Comparison of ENCODE assay signal across 8 cellular contexts in the genomic region with DNA sequence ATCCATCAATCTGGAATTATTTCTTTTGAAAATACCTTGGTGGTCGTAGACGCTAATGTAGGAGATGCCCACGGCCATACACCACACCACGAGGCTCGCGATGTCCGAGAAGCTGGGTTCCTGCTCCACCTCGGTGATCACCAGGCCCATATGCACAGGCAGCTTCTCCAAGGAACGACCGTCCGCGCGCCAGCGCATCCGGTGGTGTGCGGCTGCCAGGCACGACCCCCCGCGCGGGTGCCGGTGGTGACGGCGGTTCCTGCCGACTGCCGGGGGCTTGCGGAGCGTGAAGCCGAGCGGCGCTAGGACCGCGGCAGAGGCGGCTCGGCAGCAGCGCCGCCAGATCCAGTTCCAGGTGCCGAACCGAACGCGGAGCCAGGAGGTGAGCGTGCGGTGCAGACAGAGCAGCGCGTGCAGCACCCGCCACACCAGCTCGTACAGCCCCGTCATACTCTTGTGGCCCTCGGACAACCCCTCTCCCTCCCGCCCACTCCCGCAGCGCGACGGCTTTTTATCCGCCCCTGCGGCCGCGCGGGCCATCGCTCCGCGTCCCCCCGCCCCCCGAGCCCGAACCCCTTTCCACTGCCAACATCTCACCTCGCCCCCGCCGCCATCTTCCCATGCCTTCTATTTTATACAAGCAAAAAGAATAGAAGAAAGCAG. TPM values are rescaled to one million over a fixed set of nuclear protein-coding genes. Genes with fewer than 3 reads are reported as not detected.
DNase-seq lines count a peak whose midpoint lies in the region; ATAC-seq, FAIRE-seq and TF ChIP-seq lines count a peak whose summit lies in the region.
"Not testable (repeated sequence)": the region's sequence is repeated elsewhere in the genome, so short reads cannot be mapped to it uniquely, and the experiment has no call there.

No MANE protein-coding gene starts in this region.

- ATAC-seq in HG02938 (IDR thresholded peaks at IDR 0.05; ENCODE audit: unreplicated experiment), result peak; percentile 51

- not testable (repeated sequence) for H3K79me1 ChIP-seq in trophoblast cell (ENCODE audit: low read length)

- H3K79me2 ChIP-seq in trophoblast cell (ENCODE audit: control insufficient read depth, insufficient read depth, low read length, poor library complexity), result not testable (repeated sequence)

- not testable (repeated sequence) for H3K4me1 ChIP-seq in duodenal mucosa (ENCODE audit: control insufficient read depth in 1 of 2, insufficient read depth in 2 of 2, low read length in 2 of 2); trophoblast cell (ENCODE audit: control insufficient read depth in 1 of 2, insufficient read depth in 2 of 2, low read length in 2 of 2); vagina

- not testable (repeated sequence) for H2AFZ ChIP-seq in trophoblast cell (ENCODE audit: insufficient read depth, low read length, poor library complexity)

- H3K23ac ChIP-seq in trophoblast cell (ENCODE audit: low read length), result not testable (repeated sequence)

- H2BK12ac ChIP-seq in trophoblast cell (ENCODE audit: low read length), result not testable (repeated sequence)

- not testable (repeated sequence) for H3K36me3 ChIP-seq in duodenal mucosa (ENCODE audit: control insufficient read depth in 1 of 2, insufficient read depth in 2 of 2, low read length in 2 of 2); trophoblast cell (ENCODE audit: control insufficient read depth in 1 of 2, insufficient read depth in 2 of 2, low read length in 2 of 2); vagina

- DNase-seq in GM18507 (ENCODE audit: extremely low spot score, insufficient read length, low read depth); trophoblast cell; vagina (ENCODE audit: extremely low spot score in 2 of 2): not testable (repeated sequence)
- DNase-seq in NCI-H2227 (lab: John Stamatoyannopoulos, UW; ENCODE audit: unreplicated experiment), result peak; percentile 54
- peak; percentile 21 for DNase-seq in activated T-cell treated with anti-CD3 and anti-CD28 coated beads, Interleukin-2, amount 50 U/mL, for 1 hour

- not testable (repeated sequence) for H4K91ac ChIP-seq in trophoblast cell (ENCODE audit: low read depth, low read length)

- not testable (repeated sequence) for H2AK5ac ChIP-seq in trophoblast cell (ENCODE audit: low read length)

- peak overlapping the region; percentile 36 to 53 for H3K4me3 ChIP-seq in duodenal mucosa (ENCODE audit: low read depth in 1 of 2, low read length in 2 of 2)
- H3K4me3 ChIP-seq in iPS-18c (ENCODE audit: insufficient read depth, low read depth, low read length), result peak overlapping the region; percentile 2; the same call in 1 of the 2 replicates
- H3K4me3 ChIP-seq in trophoblast cell (ENCODE audit: low read depth, low read length), result peak overlapping the region; percentile 62
- H3K4me3 ChIP-seq in vagina, result peak overlapping the region; percentile 25 to 39

- FAIRE-seq in GM18507 (lab: Jason Lieb, UNC), result peak; percentile 57

- not testable (repeated sequence) for H4K12ac ChIP-seq in trophoblast cell (ENCODE audit: low read depth, low read length)

- intact Hi-C loops in vagina (cut with DNase I), result not testable (repeated sequence)

- H4K8ac ChIP-seq in trophoblast cell (ENCODE audit: low read depth, low read length), result not testable (repeated sequence)

- no CpG with 5 or more reads among the region's 67 CpGs for WGBS in trophoblast cell (ENCODE audit: extremely low coverage, insufficient coverage, insufficient read length)

- not testable (repeated sequence) for TF ChIP-seq CTCF in vagina (IDR thresholded peaks at IDR 0.05)

- TF ChIP-seq POLR2A in vagina (IDR thresholded peaks at IDR 0.05), result not testable (repeated sequence)

- not testable (repeated sequence) for H3K14ac ChIP-seq in trophoblast cell (ENCODE audit: low read length)

- not testable (repeated sequence) for H3K4ac ChIP-seq in trophoblast cell (ENCODE audit: low read depth, low read length)

- H2BK5ac ChIP-seq in trophoblast cell (ENCODE audit: low read depth, low read length, poor library complexity), result not testable (repeated sequence)

- not testable (repeated sequence) for H3K9ac ChIP-seq in duodenal mucosa (ENCODE audit: low read depth in 1 of 2, low read length in 2 of 2); trophoblast cell (ENCODE audit: low read length)

- H3K9me3 ChIP-seq in duodenal mucosa (ENCODE audit: control insufficient read depth in 1 of 2, low read length in 2 of 2); iPS-18c (ENCODE audit: control insufficient read depth, insufficient read depth, low read length); trophoblast cell (ENCODE audit: insufficient read depth, low read depth, low read length); vagina: not testable (repeated sequence)

- not testable (repeated sequence) for H2BK120ac ChIP-seq in trophoblast cell (ENCODE audit: insufficient read depth, low read length, poor library complexity)

- H3K18ac ChIP-seq in trophoblast cell (ENCODE audit: low read length), result not testable (repeated sequence)

- not testable (repeated sequence) for H3K27me3 ChIP-seq in duodenal mucosa (ENCODE audit: control insufficient read depth in 1 of 2, insufficient read depth in 2 of 2, low read length in 2 of 2); trophoblast cell (ENCODE audit: insufficient read depth, low read length); vagina

- H3K4me2 ChIP-seq in trophoblast cell (ENCODE audit: low read length), result peak overlapping the region; percentile 58

- H3K27ac ChIP-seq in duodenal mucosa (ENCODE audit: low read depth, low read length); trophoblast cell (ENCODE audit: low read depth, low read length); vagina: not testable (repeated sequence)

RNA-seq across cellular contexts. Expression of a gene that starts 30.1 kb away (rescaled TPM):
- 3.0 and 3.5 TPM in 2 replicates for polyA plus RNA-seq in trophoblast cell (2013)
- 4.9 TPM for total RNA-seq in vagina

RNA-seq across cellular contexts. Expression of a gene that starts 47.8 kb away (rescaled TPM):
- polyA plus RNA-seq in trophoblast cell (2013), result 38.1 and 39.8 TPM in 2 replicates
- 31.4 TPM for total RNA-seq in vagina

Comparison
In these comparisons a context has a peak if more than half of its experiments do, and no peak if none do; other contexts are left out.
1. H3K4me3 ChIP-seq: peak in every context shown above with its lines; median percentile 62 in trophoblast cell; 44 in duodenal mucosa; 32 in vagina; 2 in iPS-18c.